ENCODE assay signal across 8 cellular contexts in genomic region chr3:197737749-197738462, GRCh38. TPM values are rescaled to one million over a fixed set of nuclear protein-coding genes. Genes with fewer than 3 reads are reported as not detected.
A peak's percentile ranks its signal among the peaks of the same experiment; 100 is the strongest.
DNase-seq lines count a peak whose midpoint lies in the region; ATAC-seq and TF ChIP-seq lines count a peak whose summit lies in the region.
"Had no signal": no experiment of that assay in that cellular context is flagged by ENCODE, and none has a peak within 500 bp of the region (broad histone marks: within the 10 kb centered on the region; RNA-seq: fewer than 3 reads in every experiment).

No MANE protein-coding gene starts in this region.

- H3K4me3 ChIP-seq in HFF-Myc (replicated peaks; ENCODE audit: low read depth, low read length), result peak overlapping the region; percentile 84

- H3K9me3 ChIP-seq in T-helper 17 cell (ENCODE audit: control insufficient read depth, low read length, poor library complexity, severe bottlenecking), result no peaks in the 10 kb centered on the region

- ATAC-seq in T-helper 17 cell, result no peak
- ATAC-seq in stimulated activated effector memory CD8-positive, alpha-beta T cell treated with anti-CD3 and anti-CD28 coated beads, Interleukin-12 subunit alpha, Interleukin-12 subunit beta, amount 100 ng/mL, for 72 hours, result no peak

- no peak for DNase-seq in HFF-Myc (ENCODE audit: extremely low read depth, low read depth)
- DNase-seq in T-helper 17 cell, result no peak
- DNase-seq in glutamatergic neuron, result no peak
- DNase-seq in stimulated activated effector memory CD8-positive, alpha-beta T cell treated with anti-CD3 and anti-CD28 coated beads, Interleukin-12 subunit alpha, Interleukin-12 subunit beta, amount 100 ng/mL, for 72 hours (ENCODE audit: low spot score in 2 of 2), result no peak
- no peak for DNase-seq in H4 (ENCODE audit: low spot score)
- no peak for DNase-seq in stimulated activated CD4-positive, alpha-beta T cell treated with anti-CD3 and anti-CD28 coated beads, Interleukin-4, amount 100 ng/mL, for 24 hours
- no peak for DNase-seq in HT-29 (ENCODE audit: low spot score)
- DNase-seq: NCI-H187 had no signal

- H3K9me3 Mint-ChIP-seq in glutamatergic neuron (ENCODE audit: unreplicated experiment), result peaks cover 4% of the 10 kb centered on the region
- H3K9me3 Mint-ChIP-seq in stimulated activated effector memory CD8-positive, alpha-beta T cell treated with anti-CD3 and anti-CD28 coated beads, Interleukin-12 subunit alpha, Interleukin-12 subunit beta, amount 100 ng/mL, for 72 hours, result no peaks in the 10 kb centered on the region

- H3K4me3 Mint-ChIP-seq in T-helper 17 cell (peak overlapping the region; percentile 99), glutamatergic neuron (ENCODE audit: unreplicated experiment) (peak overlapping the region; percentile 96)
- H3K4me3 Mint-ChIP-seq in stimulated activated effector memory CD8-positive, alpha-beta T cell treated with anti-CD3 and anti-CD28 coated beads, Interleukin-12 subunit alpha, Interleukin-12 subunit beta, amount 100 ng/mL, for 72 hours, result peak overlapping the region; percentile 80

- TF ChIP-seq CTCF in HFF-Myc (IDR thresholded peaks at IDR 0.05; ENCODE audit: low read depth, low read length, missing control alignments) (no peak), glutamatergic neuron (IDR thresholded peaks at IDR 0.05; ENCODE audit: partially characterized antibody, unreplicated experiment) (no peak)

- H3K27ac Mint-ChIP-seq in T-helper 17 cell, result peak overlapping the region; percentile 97
- H3K27ac Mint-ChIP-seq in glutamatergic neuron (ENCODE audit: unreplicated experiment), result peak overlapping the region; percentile 80
- no peak overlapping the region for H3K27ac Mint-ChIP-seq in stimulated activated effector memory CD8-positive, alpha-beta T cell treated with anti-CD3 and anti-CD28 coated beads, Interleukin-12 subunit alpha, Interleukin-12 subunit beta, amount 100 ng/mL, for 72 hours

- H3K4me1 Mint-ChIP-seq in T-helper 17 cell (peaks cover 27% of the 10 kb centered on the region), glutamatergic neuron (ENCODE audit: low read depth, unreplicated experiment) (peaks cover 3% of the 10 kb centered on the region)
- H3K4me1 Mint-ChIP-seq in stimulated activated effector memory CD8-positive, alpha-beta T cell treated with anti-CD3 and anti-CD28 coated beads, Interleukin-12 subunit alpha, Interleukin-12 subunit beta, amount 100 ng/mL, for 72 hours, result peaks cover 26% of the 10 kb centered on the region

- H3K27me3 Mint-ChIP-seq in T-helper 17 cell, result no peaks in the 10 kb centered on the region
- H3K27me3 Mint-ChIP-seq in glutamatergic neuron (ENCODE audit: unreplicated experiment), result no peaks in the 10 kb centered on the region

- H3K36me3 Mint-ChIP-seq in T-helper 17 cell (ENCODE audit: low read depth) (peaks cover 4% of the 10 kb centered on the region), glutamatergic neuron (ENCODE audit: unreplicated experiment) (no peaks in the 10 kb centered on the region)
- H3K36me3 Mint-ChIP-seq in stimulated activated effector memory CD8-positive, alpha-beta T cell treated with anti-CD3 and anti-CD28 coated beads, Interleukin-12 subunit alpha, Interleukin-12 subunit beta, amount 100 ng/mL, for 72 hours, result peaks cover 25% of the 10 kb centered on the region

RNA-seq across cellular contexts. Expression of gene RUBCN, which starts 1.2 kb away (rescaled TPM):
- total RNA-seq in T-helper 17 cell, result 10 to 100 TPM; 40.2 to 41.7 TPM
- total RNA-seq in glutamatergic neuron (ENCODE audit: unreplicated experiment), result 46.1 TPM
- 6.3 and 7.5 TPM in 2 replicates for total RNA-seq in H4 (2014; rRNA removed; shearing (Covaris generic))
- 14.9 and 16.1 TPM in 2 replicates for total RNA-seq in HT-29 (2014; rRNA removed; shearing (Covaris generic))

RNA-seq across cellular contexts. Expression of gene FYTTD1, which starts 11.8 kb away (rescaled TPM):
- total RNA-seq in T-helper 17 cell, result 10 to 100 TPM; 52.0 to 67.1 TPM
- 51.6 TPM for total RNA-seq in glutamatergic neuron (ENCODE audit: unreplicated experiment)
- 35.9 and 53.1 TPM in 2 replicates for total RNA-seq in H4 (2014; rRNA removed; shearing (Covaris generic))
- 29.2 and 41.6 TPM in 2 replicates for total RNA-seq in HT-29 (2014; rRNA removed; shearing (Covaris generic))

RNA-seq across cellular contexts. Expression of gene LRCH3, which starts 53.1 kb away (rescaled TPM):
- total RNA-seq in T-helper 17 cell (10 to 100 TPM; 48.6 to 56.8 TPM), glutamatergic neuron (ENCODE audit: unreplicated experiment) (79.0 TPM)
- total RNA-seq in H4 (2014; rRNA removed; shearing (Covaris generic)), result 15.9 and 21.9 TPM in 2 replicates
- 30.6 and 36.5 TPM in 2 replicates for total RNA-seq in HT-29 (2014; rRNA removed; shearing (Covaris generic))
